28 cellular contexts compared by ENCODE assay signal in genomic region chr22:23691748-23692423, GRCh38. TPM values are rescaled to one million over a fixed set of nuclear protein-coding genes. Genes with fewer than 3 reads are reported as not detected.
"Had no signal": no experiment of that assay in that cellular context is flagged by ENCODE, and none has a peak within 500 bp of the region (broad histone marks: within the 10 kb centered on the region; RNA-seq: fewer than 3 reads in every experiment).

No MANE protein-coding gene starts in this region.

- H3K9me3 ChIP-seq: body of pancreas, left lung, right lobe of liver, testis, vagina had no signal

- H3K27ac Mint-ChIP-seq: activated naive CD4-positive, alpha-beta T cell treated with anti-CD3 and anti-CD28 coated beads, Interleukin-2, amount 50 U/mL, for 24 hours; WTC11 had no signal

- H3K4me3 Mint-ChIP-seq: activated naive CD4-positive, alpha-beta T cell treated with anti-CD3 and anti-CD28 coated beads, Interleukin-2, amount 50 U/mL, for 24 hours; WTC11 had no signal

- H3K9ac ChIP-seq: parathyroid adenoma had no signal

- H3K4me3 ChIP-seq: body of pancreas, left lung, right lobe of liver, smooth muscle cell, testis, vagina had no signal

- FAIRE-seq: kidney had no signal

- H2AFZ ChIP-seq: parathyroid adenoma had no signal

- H3K9me3 Mint-ChIP-seq: activated naive CD4-positive, alpha-beta T cell treated with anti-CD3 and anti-CD28 coated beads, Interleukin-2, amount 50 U/mL, for 24 hours; WTC11 had no signal

- H3K27ac ChIP-seq: body of pancreas, left lung, parathyroid adenoma, right lobe of liver, testis, vagina had no signal

- H3K27me3 ChIP-seq: body of pancreas, left lung, right lobe of liver, testis, vagina had no signal

- H3K4me1 Mint-ChIP-seq: WTC11 had no signal

- ATAC-seq: body of pancreas, left lung, right lobe of liver had no signal

- H3K4me1 ChIP-seq: body of pancreas, parathyroid adenoma, right lobe of liver, vagina had no signal

- H3K4me2 ChIP-seq: smooth muscle cell had no signal

- DNase-seq: activated CD8-positive, alpha-beta memory T cell treated with anti-CD3 and anti-CD28 coated beads for 24 hours; activated CD8-positive, alpha-beta memory T cell treated with anti-CD3 and anti-CD28 coated beads, Interleukin-2, amount 50 U/mL, for 4 hours; activated T-cell treated with anti-CD3 and anti-CD28 coated beads, Interleukin-2, amount 50 U/mL, for 48 hours; anterior cingulate cortex; body of pancreas; caudate nucleus; effector memory CD4-positive, alpha-beta T cell; foreskin melanocyte; kidney; mammary epithelial cell; nucleus accumbens; stimulated activated CD4-positive, alpha-beta T cell treated with anti-CD3 and anti-CD28 coated beads, Interleukin-15, amount 100 ng/mL, for 24 hours; stimulated activated CD4-positive, alpha-beta T cell treated with anti-CD3 and anti-CD28 coated beads, Interleukin-2, amount 100 ng/mL, for 48 hours; stimulated activated CD8-positive, alpha-beta memory T cell treated with anti-CD3 and anti-CD28 coated beads, Interleukin-4, amount 100 ng/mL, for 48 hours; stimulated activated naive CD4-positive, alpha-beta T cell; T-helper 1 cell; T-helper 9 cell; testis; trophoblast cell had no signal

- H3K27me3 Mint-ChIP-seq: activated naive CD4-positive, alpha-beta T cell treated with anti-CD3 and anti-CD28 coated beads, Interleukin-2, amount 50 U/mL, for 24 hours had no signal

RNA-seq across cellular contexts. Expression of gene RGL4, which starts 1.1 kb away (rescaled TPM):
- total RNA-seq: body of pancreas, dermis microvascular lymphatic vessel endothelial cell, mammary epithelial cell, right lobe of liver, smooth muscle cell, vagina, WTC11 had no signal
- polyA plus RNA-seq: mammary epithelial cell, neural cell had no signal

RNA-seq across cellular contexts. Expression of gene DRICH1, which starts 59.8 kb away (rescaled TPM):
- total RNA-seq: body of pancreas, dermis microvascular lymphatic vessel endothelial cell, smooth muscle cell, vagina had no signal
- polyA plus RNA-seq: mammary epithelial cell, smooth muscle cell had no signal
